Comparison of ENCODE assay signal across 8 cellular contexts in the genomic region with DNA sequence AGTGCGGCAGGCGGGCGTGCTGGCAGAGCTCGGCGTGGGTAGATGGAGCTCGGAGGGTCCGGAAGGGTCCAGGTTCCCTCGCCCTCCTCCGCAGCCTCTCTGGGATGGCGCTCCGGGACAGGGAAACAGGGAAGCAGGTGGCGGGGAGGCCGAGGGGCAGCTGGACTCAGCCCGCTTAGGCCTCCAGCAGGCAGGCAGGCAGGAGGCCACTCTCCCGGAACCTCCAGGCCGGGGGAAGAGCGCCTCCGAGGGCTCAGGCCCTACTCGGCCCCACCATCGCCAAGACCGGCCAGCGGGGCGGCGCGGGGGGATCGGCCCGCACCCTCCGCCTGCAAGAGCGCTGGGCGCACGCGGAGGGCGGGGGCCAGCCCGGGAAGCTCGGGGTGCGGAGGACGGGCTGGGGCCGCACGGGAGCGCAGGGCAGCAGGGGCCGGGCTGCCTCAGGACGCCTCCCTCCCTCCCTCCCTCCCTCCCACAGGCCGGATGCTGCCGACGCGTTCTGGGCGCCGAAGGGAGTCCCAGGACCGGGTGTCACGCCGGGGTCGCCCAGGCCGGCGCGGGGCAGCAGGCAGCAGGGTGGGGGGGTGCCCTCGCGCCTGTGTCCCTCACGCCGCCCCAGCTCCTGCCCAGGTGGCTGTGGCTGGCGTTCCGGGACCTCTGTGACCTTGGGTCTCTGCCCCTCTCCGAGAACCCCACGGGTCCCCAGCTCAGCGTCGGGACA. TPM values are rescaled to one million over a fixed set of nuclear protein-coding genes. Genes with fewer than 3 reads are reported as not detected.
DNase-seq lines count a peak whose midpoint lies in the region; ATAC-seq and TF ChIP-seq lines count a peak whose summit lies in the region.

No MANE protein-coding gene starts in this region.

- no peaks in the 10 kb centered on the region for H4K20me1 ChIP-seq in fibroblast of lung (ENCODE audit: control insufficient read depth, extremely low read depth, insufficient read depth, low read length)
- peaks cover 51% of the 10 kb centered on the region for H4K20me1 ChIP-seq in neural progenitor cell (ENCODE audit: low read depth)

- no peak overlapping the region for H3K4me3 ChIP-seq in CD4-positive, CD25-positive, alpha-beta regulatory T cell (ENCODE audit: low read depth, low read length)
- H3K4me3 ChIP-seq in WI38 (ENCODE audit: low read depth, low read length) = peak overlapping the region; percentile 72
- peak overlapping the region; percentile 58 to 82 (median 75) for H3K4me3 ChIP-seq in fibroblast of lung (replicated peaks in 1 of 4; ENCODE audit: control extremely low read depth in 1 of 4, insufficient read depth in 1 of 4, low read depth in 3 of 4, low read length in 4 of 4)
- peak overlapping the region; percentile 96 for H3K4me3 ChIP-seq in neural progenitor cell

- H3K4me1 ChIP-seq in CD4-positive, CD25-positive, alpha-beta regulatory T cell (ENCODE audit: control insufficient read depth, insufficient read depth, low read length, poor library complexity, severe bottlenecking) = peaks cover 34% of the 10 kb centered on the region
- H3K4me1 ChIP-seq in fibroblast of lung (ENCODE audit: control insufficient read depth, extremely low read depth, insufficient read depth, low read length) = peaks cover 14% of the 10 kb centered on the region
- peaks cover 28% of the 10 kb centered on the region for H3K4me1 ChIP-seq in neural progenitor cell

- TF ChIP-seq CTCF in WI38 (IDR thresholded peaks at IDR 0.05; ENCODE audit: low read depth, low read length) (no peak), fibroblast of lung (conservative IDR thresholded peaks at IDR 0.05 in 1 of 2, IDR thresholded peaks at IDR 0.05 in 1 of 2; ENCODE audit: low read depth in 1 of 2, low read length in 2 of 2) (no peak), neural progenitor cell (IDR thresholded peaks at IDR 0.05) (no peak)

- no peaks in the 10 kb centered on the region for H3K27me3 ChIP-seq in CD4-positive, CD25-positive, alpha-beta regulatory T cell (ENCODE audit: control insufficient read depth, insufficient read depth, low read length)
- H3K27me3 ChIP-seq in fibroblast of lung (ENCODE audit: control insufficient read depth, insufficient read depth, low read length) (no peaks in the 10 kb centered on the region), neural progenitor cell (no peaks in the 10 kb centered on the region)

- H3K4me3 Mint-ChIP-seq in CD4-positive, CD25-positive, alpha-beta regulatory T cell = peak overlapping the region; percentile 66 to 96 (median 88)
- H3K4me3 Mint-ChIP-seq in neural progenitor cell = peak overlapping the region; percentile 87

- no peaks in the 10 kb centered on the region for H3K27me3 Mint-ChIP-seq in CD4-positive, CD25-positive, alpha-beta regulatory T cell
- H3K27me3 Mint-ChIP-seq in neural progenitor cell (ENCODE audit: insufficient read depth, low read depth) = peaks cover 9% of the 10 kb centered on the region

- peaks cover 0 to 35% (median 21%) of the 10 kb centered on the region in 4 donors for H3K4me1 Mint-ChIP-seq in CD4-positive, CD25-positive, alpha-beta regulatory T cell
- H3K4me1 Mint-ChIP-seq in neural progenitor cell = peaks cover 32% of the 10 kb centered on the region

- H3K9me3 Mint-ChIP-seq in CD4-positive, CD25-positive, alpha-beta regulatory T cell = peaks cover 0 to 4% (median 0%) of the 10 kb centered on the region in 7 donors
- H3K9me3 Mint-ChIP-seq in neural progenitor cell = no peaks in the 10 kb centered on the region

- H3K79me2 ChIP-seq in fibroblast of lung (ENCODE audit: control insufficient read depth, insufficient read depth, low read length) = peaks cover 45% of the 10 kb centered on the region
- peaks cover 40% of the 10 kb centered on the region for H3K79me2 ChIP-seq in neural progenitor cell (ENCODE audit: low read depth)

- DNase-seq in CD4-positive, CD25-positive, alpha-beta regulatory T cell = peak in 2 of 3 donors; percentile 36 to 72
- DNase-seq in GM19240 (ENCODE audit: insufficient read length, low spot score) = peak; percentile 81
- DNase-seq in fibroblast of lung (ENCODE audit: low read depth in 2 of 2) = peak; percentile 45
- peak; percentile 61 for DNase-seq in neural progenitor cell (ENCODE audit: low spot score)
- DNase-seq in NCI-H510A treated with DMSO at 0.1 percent for 48 hours (lab: John Stamatoyannopoulos, UW) = no peak

- H3K9me3 ChIP-seq in CD4-positive, CD25-positive, alpha-beta regulatory T cell (ENCODE audit: control insufficient read depth in 2 of 2, low read length in 2 of 2) = no peaks in the 10 kb centered on the region
- H3K9me3 ChIP-seq in fibroblast of lung (ENCODE audit: control insufficient read depth, insufficient read depth, low read depth, low read length) = no peaks in the 10 kb centered on the region
- H3K9me3 ChIP-seq in neural progenitor cell (ENCODE audit: low read depth) = no peaks in the 10 kb centered on the region

- peak overlapping the region; percentile 72 for H3K27ac ChIP-seq in CD4-positive, CD25-positive, alpha-beta regulatory T cell (ENCODE audit: insufficient read depth, low read length, poor library complexity, severe bottlenecking)
- peak overlapping the region; percentile 71 for H3K27ac ChIP-seq in fibroblast of lung (ENCODE audit: insufficient read depth, low read length)
- H3K27ac ChIP-seq in neural progenitor cell = no peak overlapping the region

- H3K9ac ChIP-seq in fibroblast of lung (ENCODE audit: insufficient read depth, low read length) = peak overlapping the region; percentile 71
- H3K9ac ChIP-seq in neural progenitor cell = peak overlapping the region; percentile 42

- peaks cover 3% of the 10 kb centered on the region for H3K36me3 Mint-ChIP-seq in CD4-positive, CD25-positive, alpha-beta regulatory T cell
- H3K36me3 Mint-ChIP-seq in neural progenitor cell = peaks cover 7% of the 10 kb centered on the region

- no peaks in the 10 kb centered on the region for H3K36me3 ChIP-seq in CD4-positive, CD25-positive, alpha-beta regulatory T cell (ENCODE audit: control insufficient read depth, insufficient read depth, low read length)
- peaks cover 9% of the 10 kb centered on the region for H3K36me3 ChIP-seq in fibroblast of lung (ENCODE audit: control insufficient read depth, insufficient read depth, low read length)
- no peaks in the 10 kb centered on the region for H3K36me3 ChIP-seq in neural progenitor cell

- peak overlapping the region; percentile 89 for H3K4me2 ChIP-seq in fibroblast of lung (ENCODE audit: extremely low read depth, insufficient read depth, low read length)
- H3K4me2 ChIP-seq in neural progenitor cell = peak overlapping the region; percentile 99

- ATAC-seq in CD4-positive, CD25-positive, alpha-beta regulatory T cell (ENCODE audit: low read depth in 2 of 2) = peak; percentile 8 to 9
- ATAC-seq in HG03460 (IDR thresholded peaks at IDR 0.05; ENCODE audit: unreplicated experiment) (peak; percentile 31), GM19452 (IDR thresholded peaks at IDR 0.05; ENCODE audit: unreplicated experiment) (no peak)

- peak overlapping the region in 2 of 3 donors; percentile 91 to 92 for H3K27ac Mint-ChIP-seq in CD4-positive, CD25-positive, alpha-beta regulatory T cell
- H3K27ac Mint-ChIP-seq in neural progenitor cell = no peak overlapping the region

- H2AFZ ChIP-seq in fibroblast of lung (ENCODE audit: low read length) (no peak overlapping the region), neural progenitor cell (replicated peaks) (no peak overlapping the region)

- peaks cover 34% of the 10 kb centered on the region for H3F3A ChIP-seq in neural progenitor cell (ENCODE audit: low read depth)

RNA-seq across cellular contexts. Expression of gene MGAT4B, which starts 1.0 kb away (rescaled TPM):
- total RNA-seq in CD4-positive, CD25-positive, alpha-beta regulatory T cell = 134 TPM
- 10 to 100 TPM; 11.9 to 18.0 (median 13.8) TPM for polyA plus RNA-seq in CD4-positive, CD25-positive, alpha-beta regulatory T cell
- total RNA-seq in fibroblast of lung (116 and 157 TPM in 2 replicates), neural progenitor cell (ENCODE audit: low replicate concordance) (32.1 and 52.9 TPM in 2 replicates)
- polyA plus RNA-seq in fibroblast of lung = 172 and 175 TPM in 2 replicates
- 144 and 153 TPM in 2 replicates for polyA plus RNA-seq in fibroblast of lung (2012)
- polyA minus RNA-seq in fibroblast of lung (ENCODE audit: low replicate concordance) = 468 and 469 TPM in 2 replicates

RNA-seq across cellular contexts. Expression of gene LTC4S, which starts 11.9 kb away (rescaled TPM):
- 2.8 TPM for total RNA-seq in CD4-positive, CD25-positive, alpha-beta regulatory T cell
- polyA plus RNA-seq in CD4-positive, CD25-positive, alpha-beta regulatory T cell = 1 to 10 TPM in 2 of 4 donors, under 1 TPM in 2; 0.48 to 4.3 (median 1.3) TPM
- total RNA-seq in fibroblast of lung (0.83 and 4.1 TPM in 2 replicates), neural progenitor cell (ENCODE audit: low replicate concordance) (0.81 TPM in 1 of 2 replicates, not detected in the other)
- 0.32 and 0.78 TPM in 2 replicates for polyA plus RNA-seq in fibroblast of lung
- 1.1 and 2.4 TPM in 2 replicates for polyA plus RNA-seq in fibroblast of lung (2012)
- polyA minus RNA-seq in fibroblast of lung (ENCODE audit: low replicate concordance) = not detected in 2 replicates

RNA-seq across cellular contexts. Expression of gene SQSTM1, which starts 15.0 kb away (rescaled TPM):
- total RNA-seq in CD4-positive, CD25-positive, alpha-beta regulatory T cell = 615 TPM
- 100 to 1,000 TPM; 219 to 283 (median 237) TPM for polyA plus RNA-seq in CD4-positive, CD25-positive, alpha-beta regulatory T cell
- total RNA-seq in fibroblast of lung (1,096 and 1,894 TPM in 2 replicates), neural progenitor cell (ENCODE audit: low replicate concordance) (27.6 and 55.0 TPM in 2 replicates)
- polyA plus RNA-seq in fibroblast of lung = 212 and 310 TPM in 2 replicates
- polyA plus RNA-seq in fibroblast of lung (2012) = 451 and 724 TPM in 2 replicates
- 385 and 386 TPM in 2 replicates for polyA minus RNA-seq in fibroblast of lung (ENCODE audit: low replicate concordance)

RNA-seq across cellular contexts. Expression of gene MRNIP, which starts 52.9 kb away (rescaled TPM):
- 46.4 TPM for total RNA-seq in CD4-positive, CD25-positive, alpha-beta regulatory T cell
- 10 to 100 TPM; 10.2 to 18.5 (median 17.2) TPM for polyA plus RNA-seq in CD4-positive, CD25-positive, alpha-beta regulatory T cell
- total RNA-seq in fibroblast of lung = 15.4 and 21.0 TPM in 2 replicates
- 8.2 and 8.6 TPM in 2 replicates for polyA plus RNA-seq in fibroblast of lung
- 10.8 and 11.9 TPM in 2 replicates for polyA plus RNA-seq in fibroblast of lung (2012)
- 1.6 and 6.9 TPM in 2 replicates for polyA minus RNA-seq in fibroblast of lung (ENCODE audit: low replicate concordance)
- 68.5 and 73.5 TPM in 2 replicates for total RNA-seq in neural progenitor cell (ENCODE audit: low replicate concordance)

Comparison
In these comparisons a context has a peak if more than half of its experiments do, and no peak if none do; other contexts are left out.
1. RNA of gene SQSTM1, which starts 15.0 kb away (total RNA-seq): 1,096 to 1,894 TPM in fibroblast of lung and 615 TPM in CD4-positive, CD25-positive, alpha-beta regulatory T cell (single experiment); 27.6 to 55.0 TPM in neural progenitor cell; every median in the first group is over 10 times any median in the second.